ENCODE assay signal across 11 cellular contexts in the genomic region with DNA sequence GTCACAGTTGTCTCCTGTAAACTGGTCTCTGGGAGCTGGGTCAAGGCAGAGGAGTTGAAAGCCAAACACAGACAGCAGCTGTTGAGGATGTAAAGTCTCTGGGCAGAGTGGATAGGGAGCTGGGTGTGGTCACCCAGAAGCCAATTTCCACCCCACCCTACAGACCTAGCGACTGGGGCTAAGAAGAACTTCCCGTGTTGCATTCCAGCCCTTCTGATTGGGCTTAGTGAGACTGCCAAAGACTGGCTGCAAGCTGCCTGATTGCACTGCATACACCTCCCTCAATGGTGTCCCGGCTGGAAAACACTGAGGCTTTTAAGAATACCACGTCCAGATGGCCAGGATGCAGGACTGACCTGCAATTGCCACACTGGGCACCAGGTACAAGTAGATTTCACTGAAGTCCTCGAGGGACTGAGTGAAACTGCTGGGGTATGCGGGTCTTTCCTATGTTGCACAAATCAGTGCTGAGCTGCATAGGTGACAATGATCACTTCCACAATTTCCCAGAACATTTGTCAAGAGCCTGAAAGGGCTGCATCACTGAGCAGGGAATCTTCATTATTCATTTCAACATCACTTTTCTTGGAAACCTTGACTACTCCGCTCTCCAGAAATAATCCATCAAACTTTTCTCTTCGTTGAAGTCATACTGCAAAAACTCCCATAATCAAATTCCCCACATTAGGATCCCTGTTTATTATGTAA. TPM values are rescaled to one million over a fixed set of nuclear protein-coding genes. Genes with fewer than 3 reads are reported as not detected.
DNase-seq lines count a peak whose midpoint lies in the region; ATAC-seq, FAIRE-seq and TF ChIP-seq lines count a peak whose summit lies in the region.
"Had no signal": no experiment of that assay in that cellular context is flagged by ENCODE, and none has a peak within 500 bp of the region (broad histone marks: within the 10 kb centered on the region; RNA-seq: fewer than 3 reads in every experiment).

No MANE protein-coding gene starts in this region.

- peaks cover 80% of the 10 kb centered on the region for H3K4me1 Mint-ChIP-seq in activated CD4-positive, alpha-beta memory T cell treated with anti-CD3 and anti-CD28 coated beads, Interleukin-2, amount 10 ng/mL, durations not matched to agents 7 days and 5 days
- H3K4me1 Mint-ChIP-seq in activated CD4-positive, alpha-beta memory T cell treated with anti-CD3 and anti-CD28 coated beads for 36 hours (ENCODE audit: low read depth), result peaks cover 74% of the 10 kb centered on the region

- WGBS in small intestine, 3 donors, result 49 to 57% (median 51%) methylated on average over 8 of the region's 8 CpGs

- BruUV-seq in Panc1 (replicated peaks; lab: Mats Ljungman, UMichigan), result no TSS peak

- intact Hi-C loops in activated CD4-positive, alpha-beta memory T cell treated with anti-CD3 and anti-CD28 coated beads for 36 hours (cut with micrococcal nuclease), result loop anchor here (2.0 kb wide), 1 partner anchor 67 kb away; no protein-coding TSS in a partner anchor
- intact Hi-C loops in Panc1 (cut with micrococcal nuclease; ENCODE audit: unreplicated experiment), result no loop called here

- TF ChIP-seq CTCF in Panc1 (IDR thresholded peaks at IDR 0.05) (no peak), fibroblast of the aortic adventitia (IDR thresholded peaks at IDR 0.05; ENCODE audit: insufficient read depth, low read length) (no peak)

- CTCF ChIA-PET in activated CD4-positive, alpha-beta memory T cell treated with anti-CD3 and anti-CD28 coated beads, Interleukin-2, amount 10 ng/mL, durations not matched to agents 7 days and 5 days (lab: Charles Lee), result interaction anchor here (0.7 to 4.9 kb wide), 6 partner anchors 9 to 45 kb away, joined by 3 to 20 read pairs (median 4); no protein-coding TSS in a partner anchor
- CTCF ChIA-PET in activated CD4-positive, alpha-beta memory T cell treated with anti-CD3 and anti-CD28 coated beads for 36 hours (lab: Charles Lee), result interaction anchor here (0.8 to 2.1 kb wide), 6 partner anchors 11 to 30 kb away, joined by 3 to 8 read pairs (median 4); no protein-coding TSS in a partner anchor
- CTCF ChIA-PET in Panc1 (lab: Charles Lee), result interaction anchor here (0.6 kb wide), 1 partner anchor 113 kb away, joined by 10 read pairs; no protein-coding TSS in a partner anchor

- POLR2A ChIA-PET in activated CD4-positive, alpha-beta memory T cell treated with anti-CD3 and anti-CD28 coated beads, Interleukin-2, amount 10 ng/mL, durations not matched to agents 7 days and 5 days (lab: Charles Lee), result interaction anchor here (1.2 to 7.7 kb wide), 7 partner anchors 7 to 684 kb away, joined by 3 to 240 read pairs (median 24); no protein-coding TSS in a partner anchor
- POLR2A ChIA-PET in activated CD4-positive, alpha-beta memory T cell treated with anti-CD3 and anti-CD28 coated beads for 36 hours (lab: Charles Lee), result interaction anchor here (1.9 kb wide), 1 partner anchor 10 kb away, joined by 7 read pairs; no protein-coding TSS in a partner anchor
- POLR2A ChIA-PET in Panc1 (lab: Charles Lee), result interaction anchor here (0.9 kb wide), 1 partner anchor 56 kb away, joined by 3 read pairs; no protein-coding TSS in a partner anchor

- H3K9me3 Mint-ChIP-seq in activated CD4-positive, alpha-beta memory T cell treated with anti-CD3 and anti-CD28 coated beads, Interleukin-2, amount 10 ng/mL, durations not matched to agents 7 days and 5 days, result peaks cover 9% of the 10 kb centered on the region
- H3K9me3 Mint-ChIP-seq in activated CD4-positive, alpha-beta memory T cell treated with anti-CD3 and anti-CD28 coated beads for 36 hours, result peaks cover 10% of the 10 kb centered on the region

- H3K36me3 Mint-ChIP-seq in activated CD4-positive, alpha-beta memory T cell treated with anti-CD3 and anti-CD28 coated beads, Interleukin-2, amount 10 ng/mL, durations not matched to agents 7 days and 5 days (ENCODE audit: low read depth), result peaks cover 18% of the 10 kb centered on the region
- H3K36me3 Mint-ChIP-seq in activated CD4-positive, alpha-beta memory T cell treated with anti-CD3 and anti-CD28 coated beads for 36 hours, result peaks cover 8% of the 10 kb centered on the region

- no peak for DNase-seq in activated CD4-positive, alpha-beta memory T cell treated with anti-CD3 and anti-CD28 coated beads, Interleukin-2, amount 10 ng/mL, durations not matched to agents 7 days and 5 days
- no peak for DNase-seq in activated CD4-positive, alpha-beta memory T cell treated with anti-CD3 and anti-CD28 coated beads for 36 hours
- no peak for DNase-seq in Panc1 (ENCODE audit: low read depth, low spot score)
- DNase-seq in fibroblast of the aortic adventitia (ENCODE audit: low read depth), result peak; percentile 82
- DNase-seq in small intestine, result peak; percentile 59
- DNase-seq in stimulated activated naive CD4-positive, alpha-beta T cell (lab: John Stamatoyannopoulos, UW), result no peak
- DNase-seq in NOMO-1 (lab: John Stamatoyannopoulos, UW; ENCODE audit: unreplicated experiment in 2 of 2), result no peak
- DNase-seq: NCI-H1092; stimulated activated naive CD8-positive, alpha-beta T cell treated with anti-CD3 and anti-CD28 coated beads, Interleukin-15, Interleukin-2, amounts not matched to agents 100 U/mL and 50 U/mL, for 24 hours had no signal

- H3K4me3 ChIP-seq in Panc1 (ENCODE audit: low read depth in 2 of 2, low read length in 2 of 2) (peak overlapping the region in 1 of 2 experiments; percentile 14; a peak in 1 of 4 replicates), fibroblast of the aortic adventitia (ENCODE audit: low read depth, low read length) (no peak overlapping the region), small intestine (ENCODE audit: low read depth in 1 of 2, low read length in 2 of 2) (no peak overlapping the region)

- ATAC-seq in Panc1 (peak; percentile 69), HG03469 (IDR thresholded peaks at IDR 0.05; ENCODE audit: unreplicated experiment) (no peak)
- ATAC-seq: stimulated activated naive CD8-positive, alpha-beta T cell treated with anti-CD3 and anti-CD28 coated beads, Interleukin-15, Interleukin-2, amounts not matched to agents 100 U/mL and 50 U/mL, for 24 hours had no signal

- H3K9me3 ChIP-seq in Panc1 (ENCODE audit: control insufficient read depth, insufficient read depth, low read depth, low read length) (peaks cover 4% of the 10 kb centered on the region; the same call in 1 of the 2 replicates), small intestine (ENCODE audit: control insufficient read depth, low read depth) (no peaks in the 10 kb centered on the region)

- H3K27ac Mint-ChIP-seq in activated CD4-positive, alpha-beta memory T cell treated with anti-CD3 and anti-CD28 coated beads, Interleukin-2, amount 10 ng/mL, durations not matched to agents 7 days and 5 days, result peak overlapping the region; percentile 74
- no peak overlapping the region for H3K27ac Mint-ChIP-seq in activated CD4-positive, alpha-beta memory T cell treated with anti-CD3 and anti-CD28 coated beads for 36 hours
- H3K27ac Mint-ChIP-seq: progenitor cell of endocrine pancreas had no signal

- H3K4me1 ChIP-seq in Panc1 (ENCODE audit: control insufficient read depth, insufficient read depth, low read length), result peaks cover 63% of the 10 kb centered on the region
- H3K4me1 ChIP-seq in small intestine (ENCODE audit: control insufficient read depth in 2 of 2, insufficient read depth in 1 of 2, low read depth in 1 of 2, low read length in 1 of 2), result peaks cover 0 to 24% of the 10 kb centered on the region in 2 donors

- peak overlapping the region; percentile 33 for H3K4me3 Mint-ChIP-seq in activated CD4-positive, alpha-beta memory T cell treated with anti-CD3 and anti-CD28 coated beads, Interleukin-2, amount 10 ng/mL, durations not matched to agents 7 days and 5 days
- no peak overlapping the region for H3K4me3 Mint-ChIP-seq in activated CD4-positive, alpha-beta memory T cell treated with anti-CD3 and anti-CD28 coated beads for 36 hours

- no peaks in the 10 kb centered on the region for H3K27me3 ChIP-seq in Panc1 (ENCODE audit: control insufficient read depth, insufficient read depth, low read length)
- H3K27me3 ChIP-seq in small intestine (ENCODE audit: control insufficient read depth in 2 of 2, insufficient read depth in 2 of 2, low read length in 2 of 2), result no peaks in the 10 kb centered on the region

- H3K36me3 ChIP-seq in Panc1 (ENCODE audit: control insufficient read depth, insufficient read depth, low read length), result no peaks in the 10 kb centered on the region
- H3K36me3 ChIP-seq in small intestine (ENCODE audit: control insufficient read depth in 2 of 2, insufficient read depth in 2 of 2, low read length in 2 of 2), result no peaks in the 10 kb centered on the region

- H3K27ac ChIP-seq in Panc1 (ENCODE audit: low read length) (peak overlapping the region; percentile 99), small intestine (ENCODE audit: low read depth in 1 of 2, low read length in 1 of 2) (peak overlapping the region in 1 of 2 donors; percentile 68)

- no peaks in the 10 kb centered on the region for H3K27me3 Mint-ChIP-seq in activated CD4-positive, alpha-beta memory T cell treated with anti-CD3 and anti-CD28 coated beads, Interleukin-2, amount 10 ng/mL, durations not matched to agents 7 days and 5 days
- no peaks in the 10 kb centered on the region for H3K27me3 Mint-ChIP-seq in activated CD4-positive, alpha-beta memory T cell treated with anti-CD3 and anti-CD28 coated beads for 36 hours

- FAIRE-seq in small intestine (lab: Jason Lieb, UNC), result no peak

- in situ Hi-C loops in Panc1 (cut with HindIII; ENCODE audit: low pct_unique_long_range_greater_than_20kb, low sequenced_read_pairs), result no loop called here

RNA-seq across cellular contexts. Expression of gene EML4, which starts 43.1 kb away (rescaled TPM):
- 100 to 1,000 TPM; 130 to 133 TPM for total RNA-seq in activated CD4-positive, alpha-beta memory T cell treated with anti-CD3 and anti-CD28 coated beads, Interleukin-2, amount 10 ng/mL, durations not matched to agents 7 days and 5 days
- 10 to 100 TPM; 67.4 to 69.8 TPM for total RNA-seq in activated CD4-positive, alpha-beta memory T cell treated with anti-CD3 and anti-CD28 coated beads for 36 hours
- 107 TPM for total RNA-seq in Panc1 (2021; ENCODE audit: unreplicated experiment)
- polyA plus RNA-seq in Panc1 (2012; ENCODE audit: insufficient read length), result 47.3 TPM
- total RNA-seq in fibroblast of the aortic adventitia (ENCODE audit: low replicate concordance), result 49.9 and 50.9 TPM in 2 replicates
- polyA plus RNA-seq in small intestine, result 10 to 100 TPM; 30.0 to 35.8 (median 30.8) TPM

Comparison
In these comparisons a context has a peak if more than half of its experiments do, and no peak if none do; other contexts are left out.
1. DNase-seq: peak in fibroblast of the aortic adventitia (single experiment) and small intestine (single experiment); none in activated CD4-positive, alpha-beta memory T cell treated with anti-CD3 and anti-CD28 coated beads, Interleukin-2, amount 10 ng/mL, durations not matched to agents 7 days and 5 days (single experiment), activated CD4-positive, alpha-beta memory T cell treated with anti-CD3 and anti-CD28 coated beads for 36 hours (single experiment), Panc1 (single experiment), stimulated activated naive CD4-positive, alpha-beta T cell (0 of 6) and NOMO-1 (0 of 2).